In the genomic region with DNA sequence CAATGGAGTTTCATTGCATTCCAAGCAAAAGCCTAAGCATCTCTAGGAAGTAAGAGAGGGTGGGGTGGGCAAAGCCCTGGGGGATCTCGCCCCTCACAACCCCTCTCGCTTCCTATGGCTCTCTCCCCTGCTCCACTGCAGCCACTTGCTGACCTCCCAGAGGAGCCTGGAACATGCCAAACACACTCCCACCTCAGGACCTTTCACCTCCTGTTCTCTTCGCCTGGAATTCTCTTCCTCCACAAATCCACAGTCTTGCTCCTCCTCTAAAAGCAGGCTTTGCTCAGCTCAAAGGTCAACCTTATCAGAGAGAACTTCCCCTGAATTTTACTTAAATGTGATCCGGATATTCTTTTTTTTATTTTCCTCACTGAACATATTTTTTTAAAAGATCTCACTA, we compare ENCODE assay signal across 27 cellular contexts.
"Had no signal": no experiment of that assay in that cellular context is flagged by ENCODE, and none has a peak within 500 bp of the region (broad histone marks: within the 10 kb centered on the region; RNA-seq: fewer than 3 reads in every experiment).

No MANE protein-coding gene starts in this region.

- H3K4me1 Mint-ChIP-seq: endodermal cell; natural killer cell; stimulated activated memory B cell treated with anti-CD40 and anti-IgM and Interleukin-4, amounts not matched to agents 10 μg/mL and 1 μg/mL and 100 μg/mL, for 72 hours; stimulated activated naive CD8-positive, alpha-beta T cell treated with anti-CD3 and anti-CD28 coated beads, Interleukin-15, amount 100 ng/mL, for 72 hours had no signal

- ATAC-seq: activated CD4-positive, CD25-positive, alpha-beta regulatory T cell treated with anti-CD3 and anti-CD28 coated beads, Interleukin-2, amount 50 U/mL, for 24 hours; esophagus mucosa; foreskin keratinocyte; natural killer cell; stimulated activated memory B cell treated with anti-CD40 and anti-IgM and Interleukin-4, amounts not matched to agents 10 μg/mL and 1 μg/mL and 100 μg/mL, for 72 hours; stimulated activated naive CD8-positive, alpha-beta T cell treated with anti-CD3 and anti-CD28 coated beads, Interleukin-15, amount 100 ng/mL, for 72 hours; T-helper 17 cell had no signal

- H3K4me2 ChIP-seq: smooth muscle cell had no signal

- H3K27ac Mint-ChIP-seq: activated naive CD8-positive, alpha-beta T cell; brain; dendritic cell treated with granulocyte-macrophage colony-stimulating factor and Interleukin-4, amounts not matched to agents 40 ng/mL and 50 ng/mL, for 4 days; endodermal cell; natural killer cell; stimulated activated memory B cell treated with anti-CD40 and anti-IgM and Interleukin-4, amounts not matched to agents 10 μg/mL and 1 μg/mL and 100 μg/mL, for 72 hours; stimulated activated naive CD8-positive, alpha-beta T cell treated with anti-CD3 and anti-CD28 coated beads, Interleukin-15, amount 100 ng/mL, for 72 hours; T-helper 17 cell had no signal

- DNase-seq: activated CD4-positive, alpha-beta T cell treated with anti-CD3 and anti-CD28 coated beads for 48 hours; activated CD4-positive, alpha-beta T cell treated with anti-CD3 and anti-CD28 coated beads, Interleukin-2, amount 50 U/mL, for 48 hours; activated CD8-positive, alpha-beta memory T cell treated with anti-CD3 and anti-CD28 coated beads for 24 hours; activated effector memory CD4-positive, alpha-beta T cell treated with Interleukin-2 at 50 U/mL for 16 hours; activated naive CD4-positive, alpha-beta T cell treated with Interleukin-2 at 50 U/mL for 16 hours; caudate nucleus; endodermal cell; foreskin keratinocyte; midbrain; natural killer cell; stimulated activated CD4-positive, alpha-beta T cell treated with anti-CD3 and anti-CD28 coated beads, Interleukin-1b, Interleukin-23, amount 100 ng/mL, for 48 hours; stimulated activated CD4-positive, alpha-beta T cell treated with anti-CD3 and anti-CD28 coated beads, Interleukin-4, amount 100 ng/mL, for 4 hours; stimulated activated CD8-positive, alpha-beta memory T cell treated with anti-CD3 and anti-CD28 coated beads, Interleukin-4, amount 100 ng/mL, for 48 hours; stimulated activated naive CD8-positive, alpha-beta T cell treated with anti-CD3 and anti-CD28 coated beads, Interleukin-15, amount 100 ng/mL, for 72 hours; SW 1271; T-helper 17 cell; T1000; thyroid gland; WERI-Rb-1 had no signal

- H3K9me3 ChIP-seq: ascending aorta, thyroid gland had no signal

- H3K4me1 ChIP-seq: ascending aorta, foreskin keratinocyte, thyroid gland had no signal

- H3K4me3 ChIP-seq: ascending aorta, smooth muscle cell, thyroid gland had no signal

- H3K36me3 ChIP-seq: ascending aorta, thyroid gland, WERI-Rb-1 had no signal

- H3K27me3 ChIP-seq: ascending aorta, thyroid gland had no signal

- H3K36me3 Mint-ChIP-seq: activated naive CD8-positive, alpha-beta T cell; brain; natural killer cell; stimulated activated memory B cell treated with anti-CD40 and anti-IgM and Interleukin-4, amounts not matched to agents 10 μg/mL and 1 μg/mL and 100 μg/mL, for 72 hours had no signal

- H3K27ac ChIP-seq: ascending aorta, foreskin keratinocyte, thyroid gland, WERI-Rb-1 had no signal

- H3K4me3 Mint-ChIP-seq: activated naive CD8-positive, alpha-beta T cell; brain; dendritic cell treated with granulocyte-macrophage colony-stimulating factor and Interleukin-4, amounts not matched to agents 40 ng/mL and 50 ng/mL, for 4 days; endodermal cell; natural killer cell; stimulated activated memory B cell treated with anti-CD40 and anti-IgM and Interleukin-4, amounts not matched to agents 10 μg/mL and 1 μg/mL and 100 μg/mL, for 72 hours; stimulated activated naive CD8-positive, alpha-beta T cell treated with anti-CD3 and anti-CD28 coated beads, Interleukin-15, amount 100 ng/mL, for 72 hours; T-helper 17 cell had no signal

- H3K9me3 Mint-ChIP-seq: brain; dendritic cell treated with granulocyte-macrophage colony-stimulating factor and Interleukin-4, amounts not matched to agents 40 ng/mL and 50 ng/mL, for 4 days; natural killer cell; stimulated activated memory B cell treated with anti-CD40 and anti-IgM and Interleukin-4, amounts not matched to agents 10 μg/mL and 1 μg/mL and 100 μg/mL, for 72 hours; stimulated activated naive CD8-positive, alpha-beta T cell treated with anti-CD3 and anti-CD28 coated beads, Interleukin-15, amount 100 ng/mL, for 72 hours had no signal
